ENCODE assay signal across 23 cellular contexts in genomic region chr3:73259841-73260240, GRCh38.
"Had no signal": no experiment of that assay in that cellular context is flagged by ENCODE, and none has a peak within 500 bp of the region (broad histone marks: within the 10 kb centered on the region; RNA-seq: fewer than 3 reads in every experiment).

No MANE protein-coding gene starts in this region.

- H3K4me1 Mint-ChIP-seq: naive thymus-derived CD4-positive, alpha-beta T cell; stimulated activated effector memory CD8-positive, alpha-beta T cell treated with anti-CD3 and anti-CD28 coated beads, Interleukin-12 subunit alpha, Interleukin-12 subunit beta, amount 100 ng/mL, for 72 hours had no signal

- H3K36me3 Mint-ChIP-seq: naive thymus-derived CD4-positive, alpha-beta T cell; stimulated activated effector memory CD8-positive, alpha-beta T cell treated with anti-CD3 and anti-CD28 coated beads, Interleukin-12 subunit alpha, Interleukin-12 subunit beta, amount 100 ng/mL, for 72 hours had no signal

- H3K27me3 ChIP-seq: foreskin keratinocyte, gastroesophageal sphincter, heart left ventricle, hepatocyte, sigmoid colon, stomach, thyroid gland had no signal

- H3K27ac Mint-ChIP-seq: effector memory CD8-positive, alpha-beta T cell; naive thymus-derived CD4-positive, alpha-beta T cell; nephron progenitor cell; stimulated activated effector memory CD8-positive, alpha-beta T cell treated with anti-CD3 and anti-CD28 coated beads, Interleukin-12 subunit alpha, Interleukin-12 subunit beta, amount 100 ng/mL, for 72 hours had no signal

- H3K4me3 ChIP-seq: gastroesophageal sphincter, heart left ventricle, hepatocyte, prostate gland, sigmoid colon, stomach, thyroid gland had no signal

- H3K36me3 ChIP-seq: gastroesophageal sphincter, heart left ventricle, prostate gland, sigmoid colon, stomach, thyroid gland had no signal

- H3K27ac ChIP-seq: foreskin keratinocyte, gastroesophageal sphincter, heart left ventricle, hepatocyte, prostate gland, sigmoid colon, stomach, thyroid gland had no signal

- H3K4me3 Mint-ChIP-seq: effector memory CD8-positive, alpha-beta T cell; naive thymus-derived CD4-positive, alpha-beta T cell; nephron progenitor cell; stimulated activated effector memory CD8-positive, alpha-beta T cell treated with anti-CD3 and anti-CD28 coated beads, Interleukin-12 subunit alpha, Interleukin-12 subunit beta, amount 100 ng/mL, for 72 hours had no signal

- DNase-seq: cortex of kidney; effector memory CD8-positive, alpha-beta T cell; foreskin keratinocyte; heart left ventricle; kidney; mesenchymal stem cell; midbrain; naive thymus-derived CD4-positive, alpha-beta T cell; nephron progenitor cell; nucleus accumbens; right cardiac atrium; sigmoid colon; stimulated activated CD4-positive, alpha-beta T cell treated with anti-CD3 and anti-CD28 coated beads, Interleukin-2, amount 100 ng/mL, for 24 hours; stimulated activated CD4-positive, alpha-beta T cell treated with anti-CD3 and anti-CD28 coated beads, Interleukin-4, amount 100 ng/mL, for 24 hours; stimulated activated naive CD4-positive, alpha-beta T cell treated with Interleukin-2 at 50 U/mL for 16 hours; stomach; thyroid gland; trophoblast cell had no signal

- H3K4me1 ChIP-seq: foreskin keratinocyte, gastroesophageal sphincter, heart left ventricle, prostate gland, thyroid gland had no signal

- ATAC-seq: effector memory CD8-positive, alpha-beta T cell; foreskin keratinocyte; gastroesophageal sphincter; heart left ventricle; left lobe of liver; naive thymus-derived CD4-positive, alpha-beta T cell; right cardiac atrium; stimulated activated effector memory CD8-positive, alpha-beta T cell treated with anti-CD3 and anti-CD28 coated beads, Interleukin-12 subunit alpha, Interleukin-12 subunit beta, amount 100 ng/mL, for 72 hours had no signal

- H3K9me3 ChIP-seq: gastroesophageal sphincter, heart left ventricle, prostate gland, sigmoid colon, stomach, thyroid gland had no signal
